20 cellular contexts compared by ENCODE assay signal in genomic region chr12:5789469-5789968, GRCh38.
DNase-seq lines count a peak whose midpoint lies in the region; FAIRE-seq and TF ChIP-seq lines count a peak whose summit lies in the region.
"Had no signal": no experiment of that assay in that cellular context is flagged by ENCODE, and none has a peak within 500 bp of the region (broad histone marks: within the 10 kb centered on the region; RNA-seq: fewer than 3 reads in every experiment).

No MANE protein-coding gene starts in this region.

- H3K27me3 ChIP-seq in adipocyte (replicated peaks; ENCODE audit: control insufficient read depth, insufficient read depth, low read length): peaks cover 27% of the 10 kb centered on the region
- H3K27me3 ChIP-seq: adrenal gland, neural progenitor cell had no signal

- H3K36me3 Mint-ChIP-seq in endothelial cell (ENCODE audit: low read depth, unreplicated experiment): no peaks in the 10 kb centered on the region
- H3K36me3 Mint-ChIP-seq: immature natural killer cell had no signal

- H3K27ac Mint-ChIP-seq in endothelial cell (ENCODE audit: unreplicated experiment): no peak overlapping the region
- H3K27ac Mint-ChIP-seq: activated T-helper 1 cell treated with anti-CD3 and anti-CD28 coated beads, Interleukin-12 subunit alpha, Interleukin-12 subunit beta, Interleukin-2, Interleukin-4 antibody, amounts not matched to agents 30 ng/mL and 10 ng/mL and 1 ng/mL, durations not matched to agents 14 hours and 24 hours and 36 hours; immature natural killer cell; neural progenitor cell had no signal

- H3K9ac ChIP-seq in adipocyte (ENCODE audit: low read length): no peak overlapping the region
- H3K9ac ChIP-seq: neural progenitor cell had no signal

- H3K9me3 Mint-ChIP-seq in endothelial cell (ENCODE audit: unreplicated experiment): no peaks in the 10 kb centered on the region
- H3K9me3 Mint-ChIP-seq: activated T-helper 1 cell treated with anti-CD3 and anti-CD28 coated beads, Interleukin-12 subunit alpha, Interleukin-12 subunit beta, Interleukin-2, Interleukin-4 antibody, amounts not matched to agents 30 ng/mL and 10 ng/mL and 1 ng/mL, durations not matched to agents 14 hours and 24 hours and 36 hours; immature natural killer cell had no signal

- H3K36me3 ChIP-seq in adipocyte (ENCODE audit: control insufficient read depth, insufficient read depth, low read length, severe bottlenecking): no peaks in the 10 kb centered on the region
- H3K36me3 ChIP-seq: adrenal gland, neural progenitor cell had no signal

- H3K9me3 ChIP-seq in adipocyte (ENCODE audit: control insufficient read depth, low read length): no peaks in the 10 kb centered on the region
- H3K9me3 ChIP-seq: adrenal gland had no signal

- DNase-seq in AG10803 (ENCODE audit: low read depth): peak; percentile 53
- DNase-seq in LoVo (ENCODE audit: low spot score): peak; percentile 16
- DNase-seq in adipocyte (ENCODE audit: low read depth): peak; percentile 56
- peak; percentile 59 for DNase-seq in glomerular visceral epithelial cell (ENCODE audit: extremely low spot score)
- DNase-seq in hippocampal formation (lab: John Stamatoyannopoulos, UW): no peak
- no peak for DNase-seq in stimulated activated CD4-positive, alpha-beta T cell treated with anti-CD3 and anti-CD28 coated beads, Interleukin-15, amount 100 ng/mL, for 24 hours
- no peak for DNase-seq in HTR-8/SVneo (ENCODE audit: insufficient read length, low spot score)
- no peak for DNase-seq in endothelial cell (ENCODE audit: low spot score)
- DNase-seq: ACHN; activated CD4-positive, alpha-beta T cell treated with anti-CD3 and anti-CD28 coated beads, Interleukin-2, amount 50 U/mL, for 48 hours; adrenal gland; immature natural killer cell; NCI-H146; NCI-H510A treated with DMSO at 0.1 percent for 48 hours; stimulated activated CD4-positive, alpha-beta T cell treated with anti-CD3 and anti-CD28 coated beads, Interleukin-2, amount 100 ng/mL, for 24 hours; substantia nigra had no signal

- no peaks in the 10 kb centered on the region for H3K4me1 ChIP-seq in adipocyte (ENCODE audit: control insufficient read depth, insufficient read depth, low read length)
- H3K4me1 ChIP-seq: adrenal gland had no signal

- peaks cover 6% of the 10 kb centered on the region for H3K27me3 Mint-ChIP-seq in endothelial cell (ENCODE audit: unreplicated experiment)

- FAIRE-seq in HTR-8/SVneo (lab: Jason Lieb, UNC): no peak
- FAIRE-seq: G401.6, H54 had no signal

- TF ChIP-seq CTCF in AG10803 (conservative IDR thresholded peaks at IDR 0.05; ENCODE audit: low read length) (no peak), endothelial cell (IDR thresholded peaks at IDR 0.05; ENCODE audit: unreplicated experiment) (no peak)

- H3K4me1 Mint-ChIP-seq in endothelial cell (ENCODE audit: unreplicated experiment): no peaks in the 10 kb centered on the region
- H3K4me1 Mint-ChIP-seq: immature natural killer cell had no signal

- H3K4me3 Mint-ChIP-seq in endothelial cell (ENCODE audit: unreplicated experiment): no peak overlapping the region
- H3K4me3 Mint-ChIP-seq: activated T-helper 1 cell treated with anti-CD3 and anti-CD28 coated beads, Interleukin-12 subunit alpha, Interleukin-12 subunit beta, Interleukin-2, Interleukin-4 antibody, amounts not matched to agents 30 ng/mL and 10 ng/mL and 1 ng/mL, durations not matched to agents 14 hours and 24 hours and 36 hours; immature natural killer cell; neural progenitor cell had no signal

- H3K4me3 ChIP-seq in AG10803 (ENCODE audit: low read length): no peak overlapping the region
- no peak overlapping the region for H3K4me3 ChIP-seq in adipocyte (ENCODE audit: low read length)
- H3K4me3 ChIP-seq: adrenal gland, neural progenitor cell had no signal

Comparison
In these comparisons a context has a peak if more than half of its experiments do, and no peak if none do; other contexts are left out.
1. DNase-seq: peak in AG10803 (single experiment), LoVo (single experiment), adipocyte (single experiment) and glomerular visceral epithelial cell (single experiment); none in hippocampal formation (0 of 2), stimulated activated CD4-positive, alpha-beta T cell treated with anti-CD3 and anti-CD28 coated beads, Interleukin-15, amount 100 ng/mL, for 24 hours (single experiment), HTR-8/SVneo (single experiment) and endothelial cell (single experiment).